ENCODE assay signal across 20 cellular contexts in the genomic region with DNA sequence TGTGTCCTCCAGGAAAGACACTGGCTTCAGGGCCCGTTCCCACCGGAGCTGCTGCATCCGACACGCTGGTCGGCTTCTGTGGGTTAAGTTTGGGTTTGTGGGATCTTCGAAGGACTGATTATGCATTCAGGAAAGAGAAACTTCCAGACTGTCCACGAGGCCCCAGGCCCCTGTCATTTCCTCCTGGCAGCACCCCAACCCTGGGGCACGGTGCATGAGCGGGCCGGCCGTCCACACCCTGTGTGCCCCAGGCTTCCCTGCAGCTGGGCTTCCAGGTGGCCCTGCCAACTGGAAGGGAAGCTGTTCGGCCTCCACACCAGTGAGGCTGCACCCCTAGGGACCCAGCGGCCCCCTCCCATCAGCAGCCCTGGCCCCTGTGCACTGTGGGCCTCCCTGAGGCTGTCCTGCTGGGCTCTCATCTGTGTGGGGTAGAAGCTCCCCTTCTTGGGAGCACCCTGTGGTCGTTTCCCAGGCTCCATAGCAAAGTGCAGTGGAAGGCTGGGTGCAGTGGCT. TPM values are rescaled to one million over a fixed set of nuclear protein-coding genes. Genes with fewer than 3 reads are reported as not detected.
DNase-seq lines count a peak whose midpoint lies in the region; ATAC-seq and TF ChIP-seq lines count a peak whose summit lies in the region.
"Had no signal": no experiment of that assay in that cellular context is flagged by ENCODE, and none has a peak within 500 bp of the region (broad histone marks: within the 10 kb centered on the region; RNA-seq: fewer than 3 reads in every experiment).

No MANE protein-coding gene starts in this region.

- peak overlapping the region; percentile 20 for H3K4me3 Mint-ChIP-seq in glutamatergic neuron (ENCODE audit: unreplicated experiment)
- H3K4me3 Mint-ChIP-seq: B cell had no signal

- H3K9me3 ChIP-seq in right cardiac atrium (ENCODE audit: control insufficient read depth, low read length) (no peaks in the 10 kb centered on the region), right atrium auricular region (no peaks in the 10 kb centered on the region)
- H3K9me3 ChIP-seq: MG63, SJSA1 had no signal

- WGBS in right cardiac atrium: 68% methylated on average over 14 of the region's 14 CpGs

- intact Hi-C loops in right cardiac atrium (cut with DNase I): no loop called here

- peaks cover 8% of the 10 kb centered on the region for H3K9me3 Mint-ChIP-seq in glutamatergic neuron (ENCODE audit: unreplicated experiment)

- H3K27ac Mint-ChIP-seq in glutamatergic neuron (ENCODE audit: unreplicated experiment): peak overlapping the region; percentile 84

- H3K4me3 ChIP-seq in right cardiac atrium (ENCODE audit: low read length): no peak overlapping the region
- no peak overlapping the region for H3K4me3 ChIP-seq in right atrium auricular region
- H3K4me3 ChIP-seq in HL-60 (replicated peaks; ENCODE audit: insufficient read depth, low read length): no peak overlapping the region
- H3K4me3 ChIP-seq: MG63, SJSA1 had no signal

- TF ChIP-seq CTCF in right atrium auricular region (IDR thresholded peaks at IDR 0.05) (no peak), HL-60 (IDR thresholded peaks at IDR 0.05; ENCODE audit: insufficient read depth, low read length) (no peak), glutamatergic neuron (IDR thresholded peaks at IDR 0.05; ENCODE audit: partially characterized antibody, unreplicated experiment) (no peak)

- peaks cover 14% of the 10 kb centered on the region for H3K27me3 Mint-ChIP-seq in glutamatergic neuron (ENCODE audit: unreplicated experiment)
- H3K27me3 Mint-ChIP-seq: B cell had no signal

- DNase-seq in right cardiac atrium (peak; percentile 9 to 44 (median 35)), right atrium auricular region (ENCODE audit: low spot score) (no peak), HL-60 (ENCODE audit: low read depth in 1 of 2, low spot score in 1 of 2) (no peak), glutamatergic neuron (no peak)
- DNase-seq: CD4-positive, CD25-positive, alpha-beta regulatory T cell; DMS153; DND-41; MG63; NCI-H1105 treated with DMSO at 0.1 percent for 48 hours; NCI-H146; NCI-H2029; NCI-H446; NCI-H524 treated with DMSO at 0.1 percent for 48 hours; NCI-H774; PC-3 had no signal

- no peak overlapping the region for H3K27ac ChIP-seq in right cardiac atrium (ENCODE audit: low read length)
- no peak overlapping the region for H3K27ac ChIP-seq in right atrium auricular region
- H3K27ac ChIP-seq in HL-60 (replicated peaks): peak overlapping the region; percentile 31; the same call in 1 of the 2 replicates
- H3K27ac ChIP-seq: SJSA1 had no signal

- H3K4me1 Mint-ChIP-seq in glutamatergic neuron (ENCODE audit: low read depth, unreplicated experiment): peaks cover 12% of the 10 kb centered on the region

- no peaks in the 10 kb centered on the region for H3K36me3 ChIP-seq in right atrium auricular region
- H3K36me3 ChIP-seq: MG63, SJSA1 had no signal

- no peak for TF ChIP-seq POLR2A in GM18505 (IDR thresholded peaks at IDR 0.05; ENCODE audit: borderline replicate concordance, extremely low read depth, insufficient read depth, insufficient read length)

- H3K36me3 Mint-ChIP-seq in glutamatergic neuron (ENCODE audit: unreplicated experiment): peaks cover 4% of the 10 kb centered on the region
- H3K36me3 Mint-ChIP-seq: CD4-positive, CD25-positive, alpha-beta regulatory T cell had no signal

- ATAC-seq in right cardiac atrium: no peak
- no peak for ATAC-seq in GM21786 (IDR thresholded peaks at IDR 0.05; ENCODE audit: unreplicated experiment)
- no peak for ATAC-seq in GM18505 (IDR thresholded peaks at IDR 0.05; ENCODE audit: unreplicated experiment)
- no peak for ATAC-seq in HG02870 (IDR thresholded peaks at IDR 0.05; ENCODE audit: unreplicated experiment)
- ATAC-seq: PC-3 had no signal

- H3K4me1 ChIP-seq in right cardiac atrium (ENCODE audit: control insufficient read depth, insufficient read depth, low read length) (no peaks in the 10 kb centered on the region), right atrium auricular region (no peaks in the 10 kb centered on the region)
- H3K4me1 ChIP-seq: SJSA1 had no signal

- H3K27me3 ChIP-seq in right cardiac atrium (ENCODE audit: control insufficient read depth, insufficient read depth) (no peaks in the 10 kb centered on the region), right atrium auricular region (no peaks in the 10 kb centered on the region), HL-60 (ENCODE audit: insufficient read depth, poor library complexity, severe bottlenecking) (no peaks in the 10 kb centered on the region)
- H3K27me3 ChIP-seq: MG63, SJSA1 had no signal

RNA-seq across cellular contexts. Expression of a gene that starts 9.3 kb away (rescaled TPM):
- 10 to 100 TPM; 50.4 to 65.0 (median 54.7) TPM for total RNA-seq in right cardiac atrium
- 36.4 TPM for polyA plus RNA-seq in right cardiac atrium
- 10 to 100 TPM; 19.3 to 20.4 TPM for total RNA-seq in right atrium auricular region
- total RNA-seq in glutamatergic neuron (ENCODE audit: unreplicated experiment): 211 TPM

Comparison
In these comparisons a context has a peak if more than half of its experiments do, and no peak if none do; other contexts are left out.
1. DNase-seq: peak in right cardiac atrium (3 of 3); none in right atrium auricular region (single experiment), HL-60 (0 of 2) and glutamatergic neuron (single experiment).